8 cellular contexts compared by ENCODE assay signal in genomic region chr12:2641209-2641608, GRCh38.
A peak's percentile ranks its signal among the peaks of the same experiment; 100 is the strongest.
DNase-seq lines count a peak whose midpoint lies in the region; ATAC-seq and TF ChIP-seq lines count a peak whose summit lies in the region.

No MANE protein-coding gene starts in this region.

- no peaks in the 10 kb centered on the region for H3K9me2 ChIP-seq in OCI-LY7 (ENCODE audit: insufficient read depth, low read length)

- no peak overlapping the region for H2AFZ ChIP-seq in OCI-LY7 (ENCODE audit: low read length)

- no peak overlapping the region for H3K4me2 ChIP-seq in OCI-LY7 (ENCODE audit: low read length)

- H3K4me3 ChIP-seq in OCI-LY7 (ENCODE audit: low read depth, low read length, poor library complexity, severe bottlenecking) (no peak overlapping the region), epithelial cell of proximal tubule (ENCODE audit: low read depth, low read length) (no peak overlapping the region)

- no peaks in the 10 kb centered on the region for H4K20me1 ChIP-seq in OCI-LY7 (ENCODE audit: insufficient read depth, low read length)

- H3K36me3 Mint-ChIP-seq in progenitor cell of endocrine pancreas (ENCODE audit: insufficient read depth): no peaks in the 10 kb centered on the region

- H3K4me1 ChIP-seq in OCI-LY7 (ENCODE audit: insufficient read depth, low read length, poor library complexity, severe bottlenecking): no peaks in the 10 kb centered on the region

- POLR2A ChIA-PET in OCI-LY7 (lab: Charles Lee): no interaction called here

- H3K4me3 Mint-ChIP-seq in progenitor cell of endocrine pancreas (ENCODE audit: low read depth): no peak overlapping the region

- intact Hi-C loops in OCI-LY7 (cut with micrococcal nuclease; ENCODE audit: unreplicated experiment): no loop called here

- CTCF ChIA-PET in OCI-LY7 (lab: Charles Lee; ENCODE audit: unreplicated experiment): no interaction called here

- TF ChIP-seq CTCF in GM10266 (IDR thresholded peaks at IDR 0.05; ENCODE audit: control insufficient read depth, insufficient read depth, low read depth, missing control alignments) (peak; percentile 19), OCI-LY7 (conservative IDR thresholded peaks at IDR 0.05; ENCODE audit: low read length) (peak; percentile 48), epithelial cell of proximal tubule (conservative IDR thresholded peaks at IDR 0.05; ENCODE audit: low read depth, low read length) (peak; percentile 53), progenitor cell of endocrine pancreas (IDR thresholded peaks at IDR 0.05; ENCODE audit: unreplicated experiment) (peak; percentile 46)

- no peaks in the 10 kb centered on the region for H3K79me2 ChIP-seq in OCI-LY7 (ENCODE audit: insufficient read depth, low read depth, low read length)

- no peak overlapping the region for H3K27ac Mint-ChIP-seq in progenitor cell of endocrine pancreas

- DNase-seq in GM10266 (ENCODE audit: extremely low spot score) (no peak), OCI-LY7 (ENCODE audit: low spot score) (no peak), epithelial cell of proximal tubule (ENCODE audit: low read depth) (no peak), progenitor cell of endocrine pancreas (ENCODE audit: low spot score, unreplicated experiment) (no peak), NCI-H446 (lab: John Stamatoyannopoulos, UW) (no peak)

- H3K36me3 ChIP-seq in OCI-LY7 (ENCODE audit: insufficient read depth, low read length): no peaks in the 10 kb centered on the region

- H3K4me1 Mint-ChIP-seq in progenitor cell of endocrine pancreas (ENCODE audit: low read depth): peaks cover 6% of the 10 kb centered on the region

- H3K9me3 ChIP-seq in OCI-LY7 (ENCODE audit: low read length): no peaks in the 10 kb centered on the region

- no peaks in the 10 kb centered on the region for H3K9me3 Mint-ChIP-seq in progenitor cell of endocrine pancreas (ENCODE audit: low read depth)

- no TSS peak for BruUV-seq in OCI-LY7 (replicated peaks; lab: Mats Ljungman, UMichigan)

- ATAC-seq in HG03135 (IDR thresholded peaks at IDR 0.05; ENCODE audit: unreplicated experiment): no peak
- ATAC-seq in HG02623 (IDR thresholded peaks at IDR 0.05; ENCODE audit: unreplicated experiment): no peak
- ATAC-seq in HG03432 (IDR thresholded peaks at IDR 0.05; ENCODE audit: unreplicated experiment): no peak

- peaks cover 25% of the 10 kb centered on the region for H3K27me3 Mint-ChIP-seq in progenitor cell of endocrine pancreas

- H3K27ac ChIP-seq in OCI-LY7 (ENCODE audit: low read depth, low read length, poor library complexity, severe bottlenecking): no peak overlapping the region
